Comparison of ENCODE assay signal across 9 cellular contexts in the genomic region with DNA sequence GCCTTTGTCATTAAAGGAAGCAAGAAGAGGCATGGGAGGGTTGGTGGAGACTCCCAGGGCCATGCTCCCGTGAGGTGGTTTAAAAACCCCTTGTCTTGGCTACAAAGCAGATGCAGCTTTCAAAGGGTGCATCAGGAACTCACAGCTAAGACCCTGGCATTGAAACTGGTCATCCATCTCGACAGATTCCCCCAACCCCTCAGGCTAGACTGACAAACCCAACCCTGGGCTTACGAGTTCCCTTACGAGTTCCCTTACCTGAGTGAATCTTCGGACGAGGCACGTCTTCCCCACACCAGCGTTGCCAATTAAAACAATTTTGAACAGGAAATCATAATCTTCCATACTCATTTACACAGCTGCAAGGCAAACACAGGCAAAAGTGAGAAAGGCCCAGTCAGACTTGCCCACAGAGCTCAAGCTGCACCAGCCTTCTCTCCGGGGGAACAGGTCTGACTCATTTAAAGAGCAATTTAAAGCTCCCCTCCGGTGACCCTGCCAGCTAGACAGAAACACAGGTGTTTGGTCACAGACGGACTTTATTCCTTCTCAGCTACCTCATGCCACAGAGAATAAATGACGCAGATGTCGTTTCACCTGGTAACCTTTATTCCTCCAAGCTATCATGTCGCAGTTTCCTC.
DNase-seq lines count a peak whose midpoint lies in the region; ATAC-seq lines count a peak whose summit lies in the region.
"Had no signal": no experiment of that assay in that cellular context is flagged by ENCODE, and none has a peak within 500 bp of the region (broad histone marks: within the 10 kb centered on the region; RNA-seq: fewer than 3 reads in every experiment).

No MANE protein-coding gene starts in this region.

- peaks cover 8% of the 10 kb centered on the region for H3K4me1 ChIP-seq in CD8-positive, alpha-beta memory T cell (ENCODE audit: insufficient read depth, low read length)

- no peaks in the 10 kb centered on the region for H3K36me3 ChIP-seq in CD8-positive, alpha-beta memory T cell (ENCODE audit: insufficient read depth, low read length)

- H3K9me3 ChIP-seq in CD8-positive, alpha-beta memory T cell (ENCODE audit: low read length), result no peaks in the 10 kb centered on the region

- POLR2A ChIA-PET in activated CD4-positive, alpha-beta T cell treated with anti-CD3 and anti-CD28 coated beads, Interleukin-2, amount 10 ng/mL, durations not matched to agents 7 days and 5 days (lab: Charles Lee), result interaction anchor here (0.7 kb wide), 1 partner anchor 160 kb away, joined by 3 read pairs; the partner anchor contains the start of gene PCF11
- POLR2A ChIA-PET in CD8-positive, alpha-beta memory T cell (lab: Charles Lee), result no interaction called here

- H3K27ac Mint-ChIP-seq in activated CD4-positive, alpha-beta T cell treated with anti-CD3 and anti-CD28 coated beads, Interleukin-2, amount 10 ng/mL, durations not matched to agents 24 days and 14 days, result peak overlapping the region; percentile 35
- H3K27ac Mint-ChIP-seq in activated CD4-positive, alpha-beta T cell treated with anti-CD3 and anti-CD28 coated beads, Interleukin-2, amount 10 ng/mL, durations not matched to agents 7 days and 5 days, result no peak overlapping the region
- H3K27ac Mint-ChIP-seq in CD8-positive, alpha-beta memory T cell, result peak overlapping the region in 1 of 8 donors; percentile 77

- CTCF ChIA-PET in activated CD4-positive, alpha-beta T cell treated with anti-CD3 and anti-CD28 coated beads, Interleukin-2, amount 10 ng/mL, durations not matched to agents 7 days and 5 days (lab: Charles Lee), result interaction anchor here (1.0 to 1.3 kb wide), 3 partner anchors 9 to 41 kb away, joined by 3 to 4 read pairs (median 3); no protein-coding TSS in a partner anchor
- CTCF ChIA-PET in CD8-positive, alpha-beta memory T cell (lab: Charles Lee), result interaction anchor here (0.7 kb wide), 1 partner anchor 12 kb away, joined by 3 read pairs; no protein-coding TSS in a partner anchor

- no peak overlapping the region for H3K4me3 ChIP-seq in CD8-positive, alpha-beta memory T cell (ENCODE audit: low read length)

- ATAC-seq in HG02798 (IDR thresholded peaks at IDR 0.05; ENCODE audit: poor library complexity, unreplicated experiment), result peak; percentile 92

- DNase-seq in activated CD4-positive, alpha-beta T cell treated with anti-CD3 and anti-CD28 coated beads, Interleukin-2, amount 10 ng/mL, durations not matched to agents 24 days and 14 days, result no peak
- DNase-seq in activated CD4-positive, alpha-beta T cell treated with anti-CD3 and anti-CD28 coated beads, Interleukin-2, amount 10 ng/mL, durations not matched to agents 7 days and 5 days, result no peak
- DNase-seq in NCI-H69 (lab: John Stamatoyannopoulos, UW) (peak; percentile 99), kidney tubule cell (ENCODE audit: low spot score) (peak; percentile 68), NCI-H82 (lab: John Stamatoyannopoulos, UW) (no peak)
- no peak for DNase-seq in CD8-positive, alpha-beta memory T cell
- no peak for DNase-seq in activated naive CD4-positive, alpha-beta T cell treated with anti-CD3 and anti-CD28 coated beads, Interleukin-2, amount 50 U/mL, for 16 hours
- DNase-seq: left cardiac atrium had no signal

- H3K27me3 Mint-ChIP-seq in activated CD4-positive, alpha-beta T cell treated with anti-CD3 and anti-CD28 coated beads, Interleukin-2, amount 10 ng/mL, durations not matched to agents 24 days and 14 days, result no peaks in the 10 kb centered on the region
- H3K27me3 Mint-ChIP-seq in activated CD4-positive, alpha-beta T cell treated with anti-CD3 and anti-CD28 coated beads, Interleukin-2, amount 10 ng/mL, durations not matched to agents 7 days and 5 days, result no peaks in the 10 kb centered on the region
- peaks cover 0 to 2% of the 10 kb centered on the region in 2 donors for H3K27me3 Mint-ChIP-seq in CD8-positive, alpha-beta memory T cell

- peaks cover 16% of the 10 kb centered on the region for H3K36me3 Mint-ChIP-seq in activated CD4-positive, alpha-beta T cell treated with anti-CD3 and anti-CD28 coated beads, Interleukin-2, amount 10 ng/mL, durations not matched to agents 24 days and 14 days (ENCODE audit: low read depth)
- H3K36me3 Mint-ChIP-seq in activated CD4-positive, alpha-beta T cell treated with anti-CD3 and anti-CD28 coated beads, Interleukin-2, amount 10 ng/mL, durations not matched to agents 7 days and 5 days (ENCODE audit: low read depth), result peaks cover 15% of the 10 kb centered on the region
- H3K36me3 Mint-ChIP-seq in CD8-positive, alpha-beta memory T cell, result peaks cover 0 to 23% (median 8%) of the 10 kb centered on the region in 3 donors

- no peaks in the 10 kb centered on the region for H3K27me3 ChIP-seq in CD8-positive, alpha-beta memory T cell (ENCODE audit: insufficient read depth, low read length, poor library complexity, severe bottlenecking)

- peaks cover 7% of the 10 kb centered on the region for H3K9me3 Mint-ChIP-seq in activated CD4-positive, alpha-beta T cell treated with anti-CD3 and anti-CD28 coated beads, Interleukin-2, amount 10 ng/mL, durations not matched to agents 24 days and 14 days
- no peaks in the 10 kb centered on the region for H3K9me3 Mint-ChIP-seq in activated CD4-positive, alpha-beta T cell treated with anti-CD3 and anti-CD28 coated beads, Interleukin-2, amount 10 ng/mL, durations not matched to agents 7 days and 5 days
- no peaks in the 10 kb centered on the region for H3K9me3 Mint-ChIP-seq in CD8-positive, alpha-beta memory T cell

- intact Hi-C loops in activated CD4-positive, alpha-beta T cell treated with anti-CD3 and anti-CD28 coated beads, Interleukin-2, amount 10 ng/mL, durations not matched to agents 24 days and 14 days (cut with micrococcal nuclease), result loop anchor here (1.0 to 10.0 kb wide), 7 partner anchors 8 to 288 kb away; partner anchors contain the start of genes CCDC90B and RAB30

- peaks cover 35% of the 10 kb centered on the region for H3K4me1 Mint-ChIP-seq in activated CD4-positive, alpha-beta T cell treated with anti-CD3 and anti-CD28 coated beads, Interleukin-2, amount 10 ng/mL, durations not matched to agents 24 days and 14 days
- peaks cover 30% of the 10 kb centered on the region for H3K4me1 Mint-ChIP-seq in activated CD4-positive, alpha-beta T cell treated with anti-CD3 and anti-CD28 coated beads, Interleukin-2, amount 10 ng/mL, durations not matched to agents 7 days and 5 days
- peaks cover 22 to 46% (median 28%) of the 10 kb centered on the region in 3 donors for H3K4me1 Mint-ChIP-seq in CD8-positive, alpha-beta memory T cell

- no peak overlapping the region for H3K27ac ChIP-seq in CD8-positive, alpha-beta memory T cell (ENCODE audit: low read depth, low read length)

- H3K4me3 Mint-ChIP-seq in activated CD4-positive, alpha-beta T cell treated with anti-CD3 and anti-CD28 coated beads, Interleukin-2, amount 10 ng/mL, durations not matched to agents 24 days and 14 days, result no peak overlapping the region
- H3K4me3 Mint-ChIP-seq in activated CD4-positive, alpha-beta T cell treated with anti-CD3 and anti-CD28 coated beads, Interleukin-2, amount 10 ng/mL, durations not matched to agents 7 days and 5 days, result no peak overlapping the region
- H3K4me3 Mint-ChIP-seq in CD8-positive, alpha-beta memory T cell, result peak overlapping the region in 1 of 7 donors; percentile 34

Comparison
In these comparisons a context has a peak if more than half of its experiments do, and no peak if none do; other contexts are left out.
1. DNase-seq: peak in NCI-H69 (single experiment) and kidney tubule cell (single experiment); none in activated CD4-positive, alpha-beta T cell treated with anti-CD3 and anti-CD28 coated beads, Interleukin-2, amount 10 ng/mL, durations not matched to agents 24 days and 14 days (single experiment), activated CD4-positive, alpha-beta T cell treated with anti-CD3 and anti-CD28 coated beads, Interleukin-2, amount 10 ng/mL, durations not matched to agents 7 days and 5 days (single experiment), NCI-H82 (single experiment), CD8-positive, alpha-beta memory T cell (0 of 5) and activated naive CD4-positive, alpha-beta T cell treated with anti-CD3 and anti-CD28 coated beads, Interleukin-2, amount 50 U/mL, for 16 hours (single experiment).